ENCODE assay signal across 17 cellular contexts in genomic region chr5:136242611-136243010, GRCh38. TPM values are rescaled to one million over a fixed set of nuclear protein-coding genes. Genes with fewer than 3 reads are reported as not detected.
DNase-seq lines count a peak whose midpoint lies in the region; ATAC-seq lines count a peak whose summit lies in the region.
"Had no signal": no experiment of that assay in that cellular context is flagged by ENCODE, and none has a peak within 500 bp of the region (broad histone marks: within the 10 kb centered on the region; RNA-seq: fewer than 3 reads in every experiment).

No MANE protein-coding gene starts in this region.

- peak; percentile 66 for ATAC-seq in GM18511 (IDR thresholded peaks at IDR 0.05; ENCODE audit: unreplicated experiment)
- peak; percentile 60 for ATAC-seq in GM21367 (IDR thresholded peaks at IDR 0.05; ENCODE audit: unreplicated experiment)
- peak; percentile 62 for ATAC-seq in HG03064 (IDR thresholded peaks at IDR 0.05; ENCODE audit: low read depth, unreplicated experiment)

- DNase-seq in NCI-H82 (lab: John Stamatoyannopoulos, UW) (peak; percentile 93), GOT3 (lab: John Stamatoyannopoulos, UW) (no peak), T-helper 1 cell (no peak), NCI-H526 treated with DMSO at 0.1 percent for 48 hours (lab: John Stamatoyannopoulos, UW) (no peak), cerebellum (ENCODE audit: low spot score) (no peak)
- DNase-seq: activated naive CD4-positive, alpha-beta T cell treated with anti-CD3 and anti-CD28 coated beads, Interleukin-2, amount 10 ng/mL, durations not matched to agents 7 days and 5 days; NCI-H2081 treated with DMSO at 0.1 percent for 48 hours; nephron progenitor cell; stimulated activated CD4-positive, alpha-beta T cell treated with anti-CD3 and anti-CD28 coated beads, Interleukin-2, amount 100 ng/mL, for 24 hours; upper lobe of left lung had no signal

RNA-seq across cellular contexts. Expression of gene SMIM32, which starts 49.6 kb away (rescaled TPM):
- 0.27 TPM for total RNA-seq in cerebellum
- total RNA-seq: bronchial epithelial cell, fibroblast of villous mesenchyme, HT-29, right atrium auricular region, upper lobe of left lung had no signal
